Comparison of ENCODE assay signal across 16 cellular contexts in genomic region chr9:127500862-127501261, GRCh38. TPM values are rescaled to one million over a fixed set of nuclear protein-coding genes. Genes with fewer than 3 reads are reported as not detected.
DNase-seq lines count a peak whose midpoint lies in the region; ATAC-seq and TF ChIP-seq lines count a peak whose summit lies in the region.
"Had no signal": no experiment of that assay in that cellular context is flagged by ENCODE, and none has a peak within 500 bp of the region (broad histone marks: within the 10 kb centered on the region; RNA-seq: fewer than 3 reads in every experiment).

No MANE protein-coding gene starts in this region.

- CTCF ChIA-PET in CD8-positive, alpha-beta T cell (lab: Charles Lee): interaction anchor here (1.8 kb wide), 1 partner anchor 89 kb away, joined by 5 read pairs; no protein-coding TSS in a partner anchor

- H3K4me3 Mint-ChIP-seq in natural killer cell treated with Interleukin-12 subunit alpha and Interleukin-12 subunit beta and Interleukin-15 and Interleukin-18, amount 100 ng/mL, for 72 hours: no peak overlapping the region
- H3K4me3 Mint-ChIP-seq in natural killer cell: no peak overlapping the region
- H3K4me3 Mint-ChIP-seq in CD8-positive, alpha-beta T cell: no peak overlapping the region

- H3K79me2 ChIP-seq in osteoblast (ENCODE audit: insufficient read depth, low read length): peaks cover 27% of the 10 kb centered on the region

- H3K4me1 Mint-ChIP-seq in natural killer cell treated with Interleukin-12 subunit alpha and Interleukin-12 subunit beta and Interleukin-15 and Interleukin-18, amount 100 ng/mL, for 72 hours (ENCODE audit: low read depth in 2 of 2): no peaks in the 10 kb centered on the region
- H3K4me1 Mint-ChIP-seq in natural killer cell: no peaks in the 10 kb centered on the region
- no peaks in the 10 kb centered on the region for H3K4me1 Mint-ChIP-seq in CD8-positive, alpha-beta T cell (ENCODE audit: low read depth)

- H4K20me1 ChIP-seq in osteoblast (ENCODE audit: insufficient read depth, low read length): peaks cover 13% of the 10 kb centered on the region
- H4K20me1 ChIP-seq: BLaER1 had no signal

- no peak overlapping the region for H3K27ac Mint-ChIP-seq in natural killer cell treated with Interleukin-12 subunit alpha and Interleukin-12 subunit beta and Interleukin-15 and Interleukin-18, amount 100 ng/mL, for 72 hours
- H3K27ac Mint-ChIP-seq in natural killer cell: no peak overlapping the region
- H3K27ac Mint-ChIP-seq in CD8-positive, alpha-beta T cell: no peak overlapping the region

- no peaks in the 10 kb centered on the region for H3K27me3 Mint-ChIP-seq in natural killer cell treated with Interleukin-12 subunit alpha and Interleukin-12 subunit beta and Interleukin-15 and Interleukin-18, amount 100 ng/mL, for 72 hours
- no peaks in the 10 kb centered on the region for H3K27me3 Mint-ChIP-seq in natural killer cell (ENCODE audit: low read depth in 2 of 2)
- H3K27me3 Mint-ChIP-seq in CD8-positive, alpha-beta T cell (ENCODE audit: low read depth): no peaks in the 10 kb centered on the region

- no peaks in the 10 kb centered on the region for H3K27me3 ChIP-seq in WERI-Rb-1 (ENCODE audit: insufficient read depth, low read depth, severe bottlenecking)
- no peaks in the 10 kb centered on the region for H3K27me3 ChIP-seq in osteoblast (ENCODE audit: insufficient read depth, low read length)
- no peaks in the 10 kb centered on the region for H3K27me3 ChIP-seq in upper lobe of right lung
- no peaks in the 10 kb centered on the region for H3K27me3 ChIP-seq in CD8-positive, alpha-beta T cell (ENCODE audit: insufficient read depth, low read length)
- H3K27me3 ChIP-seq: BLaER1 had no signal

- DNase-seq in natural killer cell treated with Interleukin-12 subunit alpha and Interleukin-12 subunit beta and Interleukin-15 and Interleukin-18, amount 100 ng/mL, for 72 hours (ENCODE audit: low spot score): peak; percentile 40
- DNase-seq in natural killer cell (no peak), WERI-Rb-1 (no peak), osteoblast (ENCODE audit: insufficient read length, low spot score, missing footprints) (peak; percentile 47), upper lobe of right lung (peak; percentile 54), OCI-M2 (lab: John Stamatoyannopoulos, UW; ENCODE audit: unreplicated experiment) (no peak)
- DNase-seq in stimulated activated CD4-positive, alpha-beta T cell treated with anti-CD3 and anti-CD28 coated beads, Interleukin-15, amount 100 ng/mL, for 24 hours: no peak
- no peak for DNase-seq in CD8-positive, alpha-beta T cell
- DNase-seq: 8988T, AML-193, DMS53, GF-D8, GM23248 had no signal

- H3K9me3 ChIP-seq in WERI-Rb-1 (ENCODE audit: severe bottlenecking) (no peaks in the 10 kb centered on the region), osteoblast (ENCODE audit: low read depth, low read length) (no peaks in the 10 kb centered on the region), upper lobe of right lung (no peaks in the 10 kb centered on the region)
- no peaks in the 10 kb centered on the region for H3K9me3 ChIP-seq in CD8-positive, alpha-beta T cell (ENCODE audit: low read length)
- H3K9me3 ChIP-seq: BLaER1, HAP-1 had no signal

- intact Hi-C loops in natural killer cell (cut with micrococcal nuclease): loop anchor here (10.0 kb wide), 1 partner anchor 364 kb away; no protein-coding TSS in a partner anchor
- intact Hi-C loops in upper lobe of right lung (cut with DNase I): loop anchor here (5.0 kb wide), 1 partner anchor 86 kb away; no protein-coding TSS in a partner anchor
- intact Hi-C loops in CD8-positive, alpha-beta T cell (cut with DNase I, micrococcal nuclease): loop anchor here (5.0 kb wide), 2 partner anchors 366 to 421 kb away; no protein-coding TSS in a partner anchor

- H3K4me1 ChIP-seq in osteoblast (ENCODE audit: insufficient read depth, low read length): peaks cover 21% of the 10 kb centered on the region
- no peaks in the 10 kb centered on the region for H3K4me1 ChIP-seq in upper lobe of right lung
- no peaks in the 10 kb centered on the region for H3K4me1 ChIP-seq in CD8-positive, alpha-beta T cell (ENCODE audit: insufficient read depth, low read length)
- H3K4me1 ChIP-seq: HAP-1 had no signal

- no peaks in the 10 kb centered on the region for H3K36me3 Mint-ChIP-seq in natural killer cell treated with Interleukin-12 subunit alpha and Interleukin-12 subunit beta and Interleukin-15 and Interleukin-18, amount 100 ng/mL, for 72 hours
- H3K36me3 Mint-ChIP-seq in natural killer cell: no peaks in the 10 kb centered on the region
- peaks cover 17% of the 10 kb centered on the region for H3K36me3 Mint-ChIP-seq in CD8-positive, alpha-beta T cell

- H2AFZ ChIP-seq in osteoblast (ENCODE audit: low read length): no peak overlapping the region
- H2AFZ ChIP-seq: GM23248 had no signal

- H3K36me3 ChIP-seq in WERI-Rb-1: peaks cover 39% of the 10 kb centered on the region
- H3K36me3 ChIP-seq in osteoblast (ENCODE audit: insufficient read depth, low read length): peaks cover 77% of the 10 kb centered on the region
- H3K36me3 ChIP-seq in upper lobe of right lung: peaks cover 77% of the 10 kb centered on the region
- peaks cover 4% of the 10 kb centered on the region for H3K36me3 ChIP-seq in CD8-positive, alpha-beta T cell (ENCODE audit: insufficient read depth, low read length)

- H3K27ac ChIP-seq in WERI-Rb-1 (peak overlapping the region; percentile 18), osteoblast (ENCODE audit: low read depth, low read length) (no peak overlapping the region), upper lobe of right lung (no peak overlapping the region)
- no peak overlapping the region for H3K27ac ChIP-seq in CD8-positive, alpha-beta T cell (ENCODE audit: low read depth, low read length)
- H3K27ac ChIP-seq: BLaER1, GM23248, HL-60 had no signal

- H3K4me3 ChIP-seq in WERI-Rb-1 (ENCODE audit: low read depth, low read length): no peak overlapping the region
- H3K4me3 ChIP-seq in osteoblast (ENCODE audit: insufficient read depth, low read length): no peak overlapping the region
- no peak overlapping the region for H3K4me3 ChIP-seq in upper lobe of right lung
- H3K4me3 ChIP-seq in CD8-positive, alpha-beta T cell (ENCODE audit: low read depth, low read length): no peak overlapping the region
- H3K4me3 ChIP-seq: BLaER1, GM23248, HAP-1 had no signal

- ATAC-seq in natural killer cell treated with Interleukin-12 subunit alpha and Interleukin-12 subunit beta and Interleukin-15 and Interleukin-18, amount 100 ng/mL, for 72 hours: no peak
- no peak for ATAC-seq in natural killer cell
- ATAC-seq in upper lobe of right lung: no peak
- no peak for ATAC-seq in CD8-positive, alpha-beta T cell

- TF ChIP-seq CTCF in natural killer cell (IDR thresholded peaks at IDR 0.05): no peak
- no peak for TF ChIP-seq CTCF in WERI-Rb-1 (IDR thresholded peaks at IDR 0.05; ENCODE audit: low read depth, low read length)
- TF ChIP-seq CTCF in osteoblast (IDR thresholded peaks at IDR 0.05; ENCODE audit: extremely low read depth, low read depth, low read length): no peak
- TF ChIP-seq CTCF in upper lobe of right lung (IDR thresholded peaks at IDR 0.05): no peak
- TF ChIP-seq CTCF in CD8-positive, alpha-beta T cell (IDR thresholded peaks at IDR 0.05): no peak

- no peaks in the 10 kb centered on the region for H3K9me3 Mint-ChIP-seq in natural killer cell treated with Interleukin-12 subunit alpha and Interleukin-12 subunit beta and Interleukin-15 and Interleukin-18, amount 100 ng/mL, for 72 hours
- H3K9me3 Mint-ChIP-seq in natural killer cell: no peaks in the 10 kb centered on the region
- H3K9me3 Mint-ChIP-seq in CD8-positive, alpha-beta T cell: no peaks in the 10 kb centered on the region

- H3K4me2 ChIP-seq in osteoblast (ENCODE audit: insufficient read depth, low read length): no peak overlapping the region
- H3K4me2 ChIP-seq: BLaER1 had no signal

- POLR2A ChIA-PET in CD8-positive, alpha-beta T cell (lab: Charles Lee): no interaction called here

RNA-seq across cellular contexts. Expression of gene LRSAM1, which starts 49.6 kb away (rescaled TPM):
- 10 to 100 TPM; 17.5 to 34.4 TPM for total RNA-seq in natural killer cell treated with Interleukin-12 subunit alpha and Interleukin-12 subunit beta and Interleukin-15 and Interleukin-18, amount 100 ng/mL, for 72 hours
- total RNA-seq in natural killer cell: 10 to 100 TPM; 17.4 to 24.6 (median 20.7) TPM
- total RNA-seq in osteoblast: 12.3 and 13.0 TPM in 2 replicates
- total RNA-seq in upper lobe of right lung: 18.8 TPM
- 10 to 100 TPM; 11.7 to 14.0 TPM for total RNA-seq in CD8-positive, alpha-beta T cell

RNA-seq across cellular contexts. Expression of gene RPL12, which starts 49.7 kb away (rescaled TPM):
- 1,000 to 10,000 TPM in 1 of 2 donors, 100 to 1,000 TPM in 1; 698 to 1,282 TPM for total RNA-seq in natural killer cell treated with Interleukin-12 subunit alpha and Interleukin-12 subunit beta and Interleukin-15 and Interleukin-18, amount 100 ng/mL, for 72 hours
- total RNA-seq in natural killer cell (100 to 1,000 TPM; 561 to 770 (median 724) TPM), osteoblast (1,103 and 1,259 TPM in 2 replicates), upper lobe of right lung (1,020 TPM)
- total RNA-seq in CD8-positive, alpha-beta T cell: 1,000 to 10,000 TPM; 1,908 to 1,959 TPM

Comparison
In these comparisons a context has a peak if more than half of its experiments do, and no peak if none do; other contexts are left out.
1. DNase-seq: peak in natural killer cell treated with Interleukin-12 subunit alpha and Interleukin-12 subunit beta and Interleukin-15 and Interleukin-18, amount 100 ng/mL, for 72 hours (single experiment), osteoblast (single experiment) and upper lobe of right lung (single experiment); none in natural killer cell (single experiment), WERI-Rb-1 (single experiment), stimulated activated CD4-positive, alpha-beta T cell treated with anti-CD3 and anti-CD28 coated beads, Interleukin-15, amount 100 ng/mL, for 24 hours (single experiment), CD8-positive, alpha-beta T cell (0 of 7) and OCI-M2 (single experiment).